In genomic region chr6:38719358-38719757, GRCh38 we compare ENCODE assay signal across 2 cellular contexts.
TF ChIP-seq lines count a peak whose summit lies in the region.

No MANE protein-coding gene starts in this region.

TF ChIP-seq in HEK293, 187 proteins besides CTCF, POLR2A, EP300 and RAD21:
- TF ChIP-seq ZNF146 (tag by site-specific recombination; IDR thresholded peaks at IDR 0.05) (peak; percentile 64), ZNF530 (tag by site-specific recombination; IDR thresholded peaks at IDR 0.05; ENCODE audit: low read depth) (no peak), GLIS1 (tag by site-specific recombination; IDR thresholded peaks at IDR 0.05) (no peak), ZNF645 (tag by site-specific recombination; IDR thresholded peaks at IDR 0.05) (no peak), ZSCAN4 (tag by site-specific recombination; IDR thresholded peaks at IDR 0.05) (no peak), ZNF623 (tag by site-specific recombination; IDR thresholded peaks at IDR 0.05) (no peak)

TF ChIP-seq in K562, 482 proteins besides CTCF, POLR2A, EP300 and RAD21:
- TF ChIP-seq FOS (IDR thresholded peaks at IDR 0.05; ENCODE audit: extremely low read depth, insufficient read length) (no peak), CBX8 (IDR thresholded peaks at IDR 0.05; ENCODE audit: borderline replicate concordance, extremely low read depth, low read depth, low read length, poor library complexity, severe bottlenecking) (no peak), ZNF146 (CRISPR knock-in tag; IDR thresholded peaks at IDR 0.05; ENCODE audit: unreplicated experiment) (peak; percentile 66)
